2 cellular contexts compared by ENCODE assay signal in genomic region chrX:110851780-110852179, GRCh38.
TF ChIP-seq lines count a peak whose summit lies in the region.

No MANE protein-coding gene starts in this region.

TF ChIP-seq in IMR-90, 13 proteins besides CTCF, POLR2A, EP300 and RAD21:
- TF ChIP-seq SMC3 (IDR thresholded peaks at IDR 0.05; ENCODE audit: low read depth, low read length) (no peak), CEBPB (IDR thresholded peaks at IDR 0.05; ENCODE audit: low read depth, low read length) (no peak)

TF ChIP-seq in GM12878, 131 proteins besides CTCF, POLR2A, EP300 and RAD21:
- TF ChIP-seq ESRRA (IDR thresholded peaks at IDR 0.05; ENCODE audit: low read length) = no peak
